ENCODE assay signal across 1 cellular context in genomic region chr2:238979636-238980035, GRCh38.
TF ChIP-seq lines count a peak whose summit lies in the region.

No MANE protein-coding gene starts in this region.

TF ChIP-seq in IMR-90, 13 proteins besides CTCF, POLR2A, EP300 and RAD21 (continued from another document):
- TF ChIP-seq USF2 (IDR thresholded peaks at IDR 0.05; ENCODE audit: low read depth, low read length) (no peak), NFE2L2 (IDR thresholded peaks at IDR 0.05; ENCODE audit: low read depth, low read length) (no peak), RFX5 (IDR thresholded peaks at IDR 0.05; ENCODE audit: low read depth, low read length) (no peak)
